13 cellular contexts compared by ENCODE assay signal in genomic region chr12:916240-916639, GRCh38. TPM values are rescaled to one million over a fixed set of nuclear protein-coding genes. Genes with fewer than 3 reads are reported as not detected.
DNase-seq lines count a peak whose midpoint lies in the region; ATAC-seq and TF ChIP-seq lines count a peak whose summit lies in the region.
"Had no signal": no experiment of that assay in that cellular context is flagged by ENCODE, and none has a peak within 500 bp of the region (broad histone marks: within the 10 kb centered on the region; RNA-seq: fewer than 3 reads in every experiment).

No MANE protein-coding gene starts in this region.

- peaks cover 12% of the 10 kb centered on the region for H3K4me1 Mint-ChIP-seq in T-helper 17 cell
- H3K4me1 Mint-ChIP-seq in activated naive CD8-positive, alpha-beta T cell treated with anti-CD3 and anti-CD28 coated beads, Interleukin-2, amount 50 U/mL, for 24 hours, result peaks cover 10% of the 10 kb centered on the region

- H3K27me3 ChIP-seq in GM06990 (replicated peaks; ENCODE audit: control insufficient read depth, insufficient read depth, low read length) (no peaks in the 10 kb centered on the region), neutrophil (no peaks in the 10 kb centered on the region)
- H3K27me3 ChIP-seq: esophagus muscularis mucosa had no signal

- no peak overlapping the region for H3K27ac Mint-ChIP-seq in T-helper 17 cell
- H3K27ac Mint-ChIP-seq in activated naive CD8-positive, alpha-beta T cell treated with anti-CD3 and anti-CD28 coated beads, Interleukin-2, amount 50 U/mL, for 24 hours, result peak overlapping the region; percentile 46

- H3K4me1 ChIP-seq in neutrophil (ENCODE audit: control insufficient read depth in 1 of 2, insufficient read depth in 1 of 2, low read depth in 1 of 2, low read length in 1 of 2), result peaks cover 4 to 23% of the 10 kb centered on the region in 2 experiments

- TF ChIP-seq CTCF in GM06990 (IDR thresholded peaks at IDR 0.05; ENCODE audit: insufficient read depth, low read length, poor library complexity, severe bottlenecking), result no peak
- TF ChIP-seq CTCF in neutrophil (IDR thresholded peaks at IDR 0.05), result no peak

- H3K27ac ChIP-seq in neutrophil, result peak overlapping the region; percentile 26
- H3K27ac ChIP-seq: esophagus muscularis mucosa, KMS-11 had no signal

- peak; percentile 19 for DNase-seq in GM06990 (ENCODE audit: extremely low read depth, insufficient read length)
- no peak for DNase-seq in T-helper 17 cell
- DNase-seq in activated naive CD8-positive, alpha-beta T cell treated with anti-CD3 and anti-CD28 coated beads, Interleukin-2, amount 50 U/mL, for 24 hours, result no peak
- DNase-seq in NCI-H226, result no peak
- DNase-seq: central memory CD4-positive, alpha-beta T cell; GOT3; NCI-H2029 treated with DMSO at 0.1 percent for 48 hours had no signal

- H3K9me3 ChIP-seq in T-helper 17 cell (ENCODE audit: control insufficient read depth, low read length, poor library complexity, severe bottlenecking), result no peaks in the 10 kb centered on the region
- H3K9me3 ChIP-seq in neutrophil, result no peaks in the 10 kb centered on the region
- H3K9me3 ChIP-seq: esophagus muscularis mucosa had no signal

- no peaks in the 10 kb centered on the region for H3K27me3 Mint-ChIP-seq in T-helper 17 cell
- H3K27me3 Mint-ChIP-seq in activated naive CD8-positive, alpha-beta T cell treated with anti-CD3 and anti-CD28 coated beads, Interleukin-2, amount 50 U/mL, for 24 hours, result no peaks in the 10 kb centered on the region

- H3K4me3 ChIP-seq in GM06990 (replicated peaks; ENCODE audit: low read depth, low read length) (no peak overlapping the region), neutrophil (ENCODE audit: low read depth in 1 of 2, low read length in 1 of 2) (no peak overlapping the region)
- H3K4me3 ChIP-seq: esophagus muscularis mucosa, smooth muscle cell had no signal

- H3K9me3 Mint-ChIP-seq in activated naive CD8-positive, alpha-beta T cell treated with anti-CD3 and anti-CD28 coated beads, Interleukin-2, amount 50 U/mL, for 24 hours, result no peaks in the 10 kb centered on the region

- ATAC-seq in T-helper 17 cell (peak; percentile 23), HG02970 (IDR thresholded peaks at IDR 0.05; ENCODE audit: low FRiP score, unreplicated experiment) (no peak)
- no peak for ATAC-seq in activated naive CD8-positive, alpha-beta T cell treated with anti-CD3 and anti-CD28 coated beads, Interleukin-2, amount 50 U/mL, for 24 hours
- no peak for ATAC-seq in activated CD4-positive, CD25-positive, alpha-beta regulatory T cell treated with anti-CD3 and anti-CD28 coated beads, Interleukin-2, amount 50 U/mL, for 24 hours

- peaks cover 8% of the 10 kb centered on the region for H3K36me3 Mint-ChIP-seq in T-helper 17 cell (ENCODE audit: low read depth)
- peaks cover 63% of the 10 kb centered on the region for H3K36me3 Mint-ChIP-seq in activated naive CD8-positive, alpha-beta T cell treated with anti-CD3 and anti-CD28 coated beads, Interleukin-2, amount 50 U/mL, for 24 hours (ENCODE audit: low read depth)

- H3K4me3 Mint-ChIP-seq in T-helper 17 cell, result no peak overlapping the region
- no peak overlapping the region for H3K4me3 Mint-ChIP-seq in activated naive CD8-positive, alpha-beta T cell treated with anti-CD3 and anti-CD28 coated beads, Interleukin-2, amount 50 U/mL, for 24 hours

- H3K36me3 ChIP-seq in GM06990 (ENCODE audit: control insufficient read depth, insufficient read depth, low read length) (peaks cover 22% of the 10 kb centered on the region), neutrophil (peaks cover 33% of the 10 kb centered on the region)

RNA-seq across cellular contexts. Expression of gene RAD52, which starts 33.3 kb away (rescaled TPM):
- 10 to 100 TPM; 11.9 to 13.3 TPM for total RNA-seq in T-helper 17 cell
